In the genomic region with DNA sequence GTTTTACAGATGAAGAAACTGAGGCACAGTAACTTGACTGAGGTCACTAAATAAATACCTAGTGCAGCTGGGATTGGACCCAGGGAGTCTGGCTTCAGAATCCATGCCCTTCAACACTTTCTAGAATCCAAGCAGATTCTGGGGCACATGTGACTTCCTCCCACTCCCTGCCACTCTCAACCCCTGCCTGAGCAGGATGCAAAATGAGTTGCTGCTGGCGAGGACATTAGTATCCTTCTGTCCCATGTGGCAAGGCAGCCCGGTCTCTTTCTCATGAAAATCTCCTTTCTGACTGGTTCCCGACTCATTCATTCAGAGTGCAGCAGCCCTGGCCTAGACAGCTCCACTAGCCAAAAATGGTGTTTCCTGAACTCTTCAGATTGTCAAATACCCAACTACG, we compare ENCODE assay signal across 22 cellular contexts. TPM values are rescaled to one million over a fixed set of nuclear protein-coding genes. Genes with fewer than 3 reads are reported as not detected.
"Had no signal": no experiment of that assay in that cellular context is flagged by ENCODE, and none has a peak within 500 bp of the region (broad histone marks: within the 10 kb centered on the region; RNA-seq: fewer than 3 reads in every experiment).

No MANE protein-coding gene starts in this region.

- H3K4me3 ChIP-seq: dorsolateral prefrontal cortex, left lung, neural progenitor cell, testis, upper lobe of left lung had no signal

- H3K36me3 Mint-ChIP-seq: activated CD8-positive, alpha-beta memory T cell treated with anti-CD3 and anti-CD28 coated beads, Interleukin-2, amount 10 ng/mL, durations not matched to agents 7 days and 5 days; activated naive CD8-positive, alpha-beta T cell treated with anti-CD3 and anti-CD28 coated beads for 36 hours; naive thymus-derived CD4-positive, alpha-beta T cell; neural progenitor cell; stimulated activated memory B cell treated with anti-CD40 and anti-IgM and Interleukin-4, amounts not matched to agents 10 μg/mL and 1 μg/mL and 100 μg/mL, for 72 hours; T-cell had no signal

- H3K27ac Mint-ChIP-seq: activated CD4-positive, alpha-beta memory T cell treated with anti-CD3 and anti-CD28 coated beads, Interleukin-2, amount 10 ng/mL, durations not matched to agents 7 days and 5 days; activated CD8-positive, alpha-beta memory T cell treated with anti-CD3 and anti-CD28 coated beads, Interleukin-2, amount 10 ng/mL, durations not matched to agents 7 days and 5 days; activated naive CD8-positive, alpha-beta T cell treated with anti-CD3 and anti-CD28 coated beads for 36 hours; activated T-helper 17 cell treated with anti-CD3 and anti-CD28 coated beads, Interleukin-2, amount 50 U/mL, for 72 hours; naive thymus-derived CD4-positive, alpha-beta T cell; neural progenitor cell; stimulated activated memory B cell treated with anti-CD40 and anti-IgM and Interleukin-4, amounts not matched to agents 10 μg/mL and 1 μg/mL and 100 μg/mL, for 72 hours; T-cell had no signal

- ATAC-seq: activated CD8-positive, alpha-beta memory T cell treated with anti-CD3 and anti-CD28 coated beads, Interleukin-2, amount 10 ng/mL, durations not matched to agents 7 days and 5 days; activated T-helper 17 cell treated with anti-CD3 and anti-CD28 coated beads, Interleukin-2, amount 50 U/mL, for 72 hours; naive thymus-derived CD4-positive, alpha-beta T cell; stimulated activated memory B cell treated with anti-CD40 and anti-IgM and Interleukin-4, amounts not matched to agents 10 μg/mL and 1 μg/mL and 100 μg/mL, for 72 hours; T-cell had no signal

- H3K27ac ChIP-seq: dorsolateral prefrontal cortex, epithelial cell of prostate, left lung, neural progenitor cell, testis had no signal

- H3K9me3 ChIP-seq: left lung, testis, upper lobe of left lung had no signal

- H3K4me1 ChIP-seq: left lung, testis had no signal

- H3K9ac ChIP-seq: neural progenitor cell had no signal

- H3K4me2 ChIP-seq: neural progenitor cell had no signal

- H3K4me1 Mint-ChIP-seq: activated CD4-positive, alpha-beta memory T cell treated with anti-CD3 and anti-CD28 coated beads, Interleukin-2, amount 10 ng/mL, durations not matched to agents 7 days and 5 days; activated CD8-positive, alpha-beta memory T cell treated with anti-CD3 and anti-CD28 coated beads, Interleukin-2, amount 10 ng/mL, durations not matched to agents 7 days and 5 days; activated naive CD8-positive, alpha-beta T cell treated with anti-CD3 and anti-CD28 coated beads for 36 hours; activated T-helper 17 cell treated with anti-CD3 and anti-CD28 coated beads, Interleukin-2, amount 50 U/mL, for 72 hours; naive thymus-derived CD4-positive, alpha-beta T cell; T-cell had no signal

- H3K4me3 Mint-ChIP-seq: activated CD4-positive, alpha-beta memory T cell treated with anti-CD3 and anti-CD28 coated beads, Interleukin-2, amount 10 ng/mL, durations not matched to agents 7 days and 5 days; activated CD8-positive, alpha-beta memory T cell treated with anti-CD3 and anti-CD28 coated beads, Interleukin-2, amount 10 ng/mL, durations not matched to agents 7 days and 5 days; activated naive CD8-positive, alpha-beta T cell treated with anti-CD3 and anti-CD28 coated beads for 36 hours; activated T-helper 17 cell treated with anti-CD3 and anti-CD28 coated beads, Interleukin-2, amount 50 U/mL, for 72 hours; naive thymus-derived CD4-positive, alpha-beta T cell; neural progenitor cell; stimulated activated memory B cell treated with anti-CD40 and anti-IgM and Interleukin-4, amounts not matched to agents 10 μg/mL and 1 μg/mL and 100 μg/mL, for 72 hours; T-cell had no signal

- H3K27me3 ChIP-seq: neural progenitor cell, testis had no signal

- H3K9me3 Mint-ChIP-seq: activated CD4-positive, alpha-beta memory T cell treated with anti-CD3 and anti-CD28 coated beads, Interleukin-2, amount 10 ng/mL, durations not matched to agents 7 days and 5 days; activated naive CD8-positive, alpha-beta T cell treated with anti-CD3 and anti-CD28 coated beads for 36 hours; activated T-helper 17 cell treated with anti-CD3 and anti-CD28 coated beads, Interleukin-2, amount 50 U/mL, for 72 hours; naive thymus-derived CD4-positive, alpha-beta T cell; neural progenitor cell; stimulated activated memory B cell treated with anti-CD40 and anti-IgM and Interleukin-4, amounts not matched to agents 10 μg/mL and 1 μg/mL and 100 μg/mL, for 72 hours; T-cell had no signal

- H3K36me3 ChIP-seq: left lung, neural progenitor cell, upper lobe of left lung had no signal

- DNase-seq: activated CD4-positive, alpha-beta memory T cell treated with anti-CD3 and anti-CD28 coated beads, Interleukin-2, amount 10 ng/mL, durations not matched to agents 7 days and 5 days; activated CD4-positive, alpha-beta T cell treated with anti-CD3 and anti-CD28 coated beads for 48 hours; activated CD4-positive, CD25-positive, alpha-beta regulatory T cell; activated CD8-positive, alpha-beta memory T cell treated with anti-CD3 and anti-CD28 coated beads, Interleukin-2, amount 10 ng/mL, durations not matched to agents 7 days and 5 days; activated naive CD4-positive, alpha-beta T cell; activated naive CD8-positive, alpha-beta T cell treated with anti-CD3 and anti-CD28 coated beads for 36 hours; amniotic stem cell; foreskin fibroblast; left lung; mesendoderm; naive thymus-derived CD4-positive, alpha-beta T cell; stimulated activated CD4-positive, alpha-beta T cell treated with anti-CD3 and anti-CD28 coated beads, Interleukin-4, amount 100 ng/mL, for 4 hours; T-cell; testis; upper lobe of left lung had no signal

RNA-seq across cellular contexts. Expression of gene TNNT2, which starts 28.4 kb away (rescaled TPM):
- total RNA-seq: activated CD4-positive, alpha-beta memory T cell treated with anti-CD3 and anti-CD28 coated beads, Interleukin-2, amount 10 ng/mL, durations not matched to agents 7 days and 5 days; activated CD8-positive, alpha-beta memory T cell treated with anti-CD3 and anti-CD28 coated beads, Interleukin-2, amount 10 ng/mL, durations not matched to agents 7 days and 5 days; activated naive CD8-positive, alpha-beta T cell treated with anti-CD3 and anti-CD28 coated beads for 36 hours; activated T-helper 17 cell treated with anti-CD3 and anti-CD28 coated beads, Interleukin-2, amount 50 U/mL, for 72 hours; naive thymus-derived CD4-positive, alpha-beta T cell; osteoblast; pulmonary artery endothelial cell; T-cell had no signal
- polyA plus RNA-seq: naive thymus-derived CD4-positive, alpha-beta T cell had no signal

RNA-seq across cellular contexts. Expression of gene LAD1, which starts 50.0 kb away (rescaled TPM):
- total RNA-seq: activated CD4-positive, alpha-beta memory T cell treated with anti-CD3 and anti-CD28 coated beads, Interleukin-2, amount 10 ng/mL, durations not matched to agents 7 days and 5 days; activated CD8-positive, alpha-beta memory T cell treated with anti-CD3 and anti-CD28 coated beads, Interleukin-2, amount 10 ng/mL, durations not matched to agents 7 days and 5 days; activated naive CD8-positive, alpha-beta T cell treated with anti-CD3 and anti-CD28 coated beads for 36 hours; activated T-helper 17 cell treated with anti-CD3 and anti-CD28 coated beads, Interleukin-2, amount 50 U/mL, for 72 hours; osteoblast; pulmonary artery endothelial cell had no signal
- polyA plus RNA-seq: naive thymus-derived CD4-positive, alpha-beta T cell had no signal
